In the genomic region with DNA sequence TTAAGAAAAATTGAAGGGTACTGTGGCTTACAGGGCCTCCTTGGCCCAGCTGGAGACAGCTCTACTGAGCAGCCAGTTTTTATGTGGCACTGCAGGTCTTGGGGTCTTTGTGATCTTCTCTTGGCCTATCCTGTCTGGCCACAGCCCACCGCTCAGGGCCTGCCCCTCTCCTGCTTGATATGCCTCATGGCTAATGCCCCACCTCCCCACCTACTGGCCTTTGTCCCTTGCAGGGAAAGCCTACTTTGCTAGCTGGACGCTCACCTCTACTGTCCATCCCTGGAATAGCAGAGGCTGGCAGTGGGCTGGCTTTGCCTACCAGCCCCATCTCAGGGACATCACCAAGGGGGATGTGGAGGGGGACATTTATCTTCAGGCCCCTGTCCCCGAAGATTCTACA, we compare ENCODE assay signal across 18 cellular contexts.
DNase-seq lines count a peak whose midpoint lies in the region; ATAC-seq and TF ChIP-seq lines count a peak whose summit lies in the region.
"Had no signal": no experiment of that assay in that cellular context is flagged by ENCODE, and none has a peak within 500 bp of the region (broad histone marks: within the 10 kb centered on the region; RNA-seq: fewer than 3 reads in every experiment).

No MANE protein-coding gene starts in this region.

- TF ChIP-seq CTCF in LNCaP clone FGC (IDR thresholded peaks at IDR 0.05; ENCODE audit: control insufficient read depth, extremely low read depth, insufficient read depth) (0 out of 2 replicates have a peak, but pooled peaks have one; percentile 1), OCI-LY7 (conservative IDR thresholded peaks at IDR 0.05; ENCODE audit: low read length) (no peak)

- DNase-seq in AG08396 (ENCODE audit: low spot score): peak; percentile 1
- DNase-seq in LNCaP clone FGC (ENCODE audit: low read depth): no peak
- peak; percentile 48 for DNase-seq in dermis blood vessel endothelial cell
- peak; percentile 76 for DNase-seq in left kidney (ENCODE audit: low read depth, low spot score)
- DNase-seq in pons (ENCODE audit: low spot score): no peak
- no peak for DNase-seq in NCI-H1930 (lab: John Stamatoyannopoulos, UW)
- no peak for DNase-seq in OCI-LY7 (ENCODE audit: low spot score)
- DNase-seq: activated naive CD4-positive, alpha-beta T cell treated with anti-CD3 and anti-CD28 coated beads, Interleukin-2, amount 50 U/mL, for 16 hours; AML-193; colonic mucosa; DND-41; left lung; NCI-H526 treated with DMSO at 0.1 percent for 48 hours; pancreas; Right ventricle myocardium superior; stimulated activated naive B cell treated with anti-CD40 and anti-IgM and Interleukin-4, amounts not matched to agents 10 μg/mL and 1 μg/mL and 100 μg/mL, for 72 hours had no signal

- no peaks in the 10 kb centered on the region for H4K20me1 ChIP-seq in OCI-LY7 (ENCODE audit: insufficient read depth, low read length)

- H3K79me2 ChIP-seq in OCI-LY7 (ENCODE audit: insufficient read depth, low read depth, low read length): no peaks in the 10 kb centered on the region

- H3K27ac ChIP-seq in OCI-LY7 (ENCODE audit: low read depth, low read length, poor library complexity, severe bottlenecking): no peak overlapping the region
- H3K27ac ChIP-seq: colonic mucosa, left lung, pancreas had no signal

- no peak overlapping the region for H3K4me2 ChIP-seq in OCI-LY7 (ENCODE audit: low read length)

- no peaks in the 10 kb centered on the region for H3K9me2 ChIP-seq in OCI-LY7 (ENCODE audit: insufficient read depth, low read length)

- H3K36me3 ChIP-seq in OCI-LY7 (ENCODE audit: insufficient read depth, low read length): no peaks in the 10 kb centered on the region
- H3K36me3 ChIP-seq: colonic mucosa, HAP-1, left lung, pancreas had no signal

- H2AFZ ChIP-seq in OCI-LY7 (ENCODE audit: low read length): no peak overlapping the region

- no TSS peak for BruUV-seq in OCI-LY7 (replicated peaks; lab: Mats Ljungman, UMichigan)

- H3K4me3 ChIP-seq in LNCaP clone FGC (ENCODE audit: low read depth, low read length): no peak overlapping the region
- H3K4me3 ChIP-seq in OCI-LY7 (ENCODE audit: low read depth, low read length, poor library complexity, severe bottlenecking): no peak overlapping the region
- H3K4me3 ChIP-seq: colonic mucosa, HAP-1, left lung, pancreas had no signal

- intact Hi-C loops in OCI-LY7 (cut with micrococcal nuclease; ENCODE audit: unreplicated experiment): no loop called here

- ATAC-seq in GM18858 (IDR thresholded peaks at IDR 0.05; ENCODE audit: unreplicated experiment): no peak
- ATAC-seq: left lung; pancreas; stimulated activated naive B cell treated with anti-CD40 and anti-IgM and Interleukin-4, amounts not matched to agents 10 μg/mL and 1 μg/mL and 100 μg/mL, for 72 hours had no signal

- no peaks in the 10 kb centered on the region for H3K4me1 ChIP-seq in OCI-LY7 (ENCODE audit: insufficient read depth, low read length, poor library complexity, severe bottlenecking)
- H3K4me1 ChIP-seq: colonic mucosa, pancreas had no signal

- POLR2A ChIA-PET in OCI-LY7 (lab: Charles Lee): no interaction called here

- CTCF ChIA-PET in OCI-LY7 (lab: Charles Lee; ENCODE audit: unreplicated experiment): no interaction called here

- no peaks in the 10 kb centered on the region for H3K9me3 ChIP-seq in OCI-LY7 (ENCODE audit: low read length)
- H3K9me3 ChIP-seq: colonic mucosa, HAP-1, left lung, pancreas had no signal

Comparison
In these comparisons a context has a peak if more than half of its experiments do, and no peak if none do; other contexts are left out.
1. DNase-seq: peak in AG08396 (single experiment), dermis blood vessel endothelial cell (single experiment) and left kidney (single experiment); none in LNCaP clone FGC (single experiment), pons (single experiment), NCI-H1930 (0 of 2) and OCI-LY7 (single experiment).